21 cellular contexts compared by ENCODE assay signal in the genomic region with DNA sequence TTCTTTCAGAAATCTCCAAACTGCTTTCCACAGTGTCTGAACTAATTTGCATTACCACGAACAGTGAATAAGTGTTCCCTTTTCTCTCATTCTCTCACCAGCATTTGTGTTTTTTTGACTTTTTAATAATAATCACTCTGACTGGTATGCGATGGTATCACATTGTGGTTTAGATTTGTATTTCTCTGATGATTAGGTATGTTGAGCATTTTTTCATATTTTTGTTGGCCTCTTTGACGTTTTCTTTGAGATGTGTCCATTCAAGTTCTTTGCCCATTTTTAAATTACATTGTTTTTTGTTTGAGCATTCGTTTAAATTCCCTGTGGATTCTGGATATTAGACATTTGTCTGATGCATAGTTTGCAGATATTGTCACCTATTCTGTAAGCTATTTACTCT.
DNase-seq lines count a peak whose midpoint lies in the region; ATAC-seq, FAIRE-seq and TF ChIP-seq lines count a peak whose summit lies in the region.
"Had no signal": no experiment of that assay in that cellular context is flagged by ENCODE, and none has a peak within 500 bp of the region (broad histone marks: within the 10 kb centered on the region; RNA-seq: fewer than 3 reads in every experiment).

No MANE protein-coding gene starts in this region.

- H3K9me2 ChIP-seq in Karpas-422 (replicated peaks; ENCODE audit: insufficient read depth, low read length), result no peaks in the 10 kb centered on the region

- H3K79me2 ChIP-seq in Karpas-422 (ENCODE audit: low read length), result no peaks in the 10 kb centered on the region

- TF ChIP-seq POLR2A in GM12892 (IDR thresholded peaks at IDR 0.05; ENCODE audit: low read depth, low read length), result no peak

- ATAC-seq in HG02852 (IDR thresholded peaks at IDR 0.05; ENCODE audit: unreplicated experiment), result no peak
- ATAC-seq: CD8-positive, alpha-beta T cell had no signal

- TF ChIP-seq CTCF in choroid plexus epithelial cell (conservative IDR thresholded peaks at IDR 0.05; ENCODE audit: low read depth, low read length), result no peak

- no peak overlapping the region for H2AFZ ChIP-seq in Karpas-422 (ENCODE audit: low read length)
- H2AFZ ChIP-seq: GM23248 had no signal

- no peak overlapping the region for H3K4me2 ChIP-seq in Karpas-422 (ENCODE audit: low read depth, low read length, poor library complexity, severe bottlenecking)
- H3K4me2 ChIP-seq: BLaER1 had no signal

- no peak overlapping the region for H3K27ac ChIP-seq in Karpas-422 (ENCODE audit: low read length)
- H3K27ac ChIP-seq: 22Rv1, BLaER1, C4-2B, GM23248 had no signal

- peaks cover 11% of the 10 kb centered on the region; the same call in 1 of the 2 replicates for H3K9me3 ChIP-seq in Karpas-422 (ENCODE audit: low read length)
- H3K9me3 ChIP-seq: BLaER1 had no signal

- peak; percentile 54 for FAIRE-seq in GM12892 (lab: Jason Lieb, UNC)
- FAIRE-seq: A204.1, G401.6, GM19239, H1 had no signal

- no peak for DNase-seq in GM12892 (ENCODE audit: insufficient read length)
- peak; percentile 71 for DNase-seq in astrocyte of the hippocampus (ENCODE audit: low read depth, low spot score)
- peak; percentile 58 for DNase-seq in choroid plexus epithelial cell (ENCODE audit: low read depth)
- no peak for DNase-seq in activated gamma-delta T cell treated with Interleukin-2 at 50 U/mL for 16 hours
- DNase-seq in Karpas-422, result no peak
- DNase-seq: Caco-2; CD4-positive, CD25-positive, alpha-beta regulatory T cell; CD8-positive, alpha-beta T cell; DMS153; DND-41; GM23248; H7; HCEC 1CT had no signal

- H4K20me1 ChIP-seq in Karpas-422 (ENCODE audit: insufficient read depth, low read depth, low read length), result no peaks in the 10 kb centered on the region
- H4K20me1 ChIP-seq: BLaER1 had no signal

- no peak overlapping the region for H3K9ac ChIP-seq in Karpas-422 (ENCODE audit: low read length)
- H3K9ac ChIP-seq: BLaER1, GM23248 had no signal

- H3K4me3 ChIP-seq in choroid plexus epithelial cell (ENCODE audit: low read depth, low read length), result no peak overlapping the region
- H3K4me3 ChIP-seq in Karpas-422 (ENCODE audit: low read length), result no peak overlapping the region
- H3K4me3 ChIP-seq: BLaER1, GM23248 had no signal

- no peaks in the 10 kb centered on the region for H3K36me3 ChIP-seq in Karpas-422 (ENCODE audit: insufficient read depth, low read length)
- H3K36me3 ChIP-seq: BLaER1 had no signal

- H3K27me3 ChIP-seq in Karpas-422 (ENCODE audit: low read length), result no peaks in the 10 kb centered on the region
- H3K27me3 ChIP-seq: BLaER1 had no signal

- H3K4me1 ChIP-seq in Karpas-422 (ENCODE audit: low read length), result no peaks in the 10 kb centered on the region
- H3K4me1 ChIP-seq: BLaER1, Caco-2 had no signal

Comparison
In these comparisons a context has a peak if more than half of its experiments do, and no peak if none do; other contexts are left out.
1. DNase-seq: peak in astrocyte of the hippocampus (single experiment) and choroid plexus epithelial cell (single experiment); none in GM12892 (single experiment), activated gamma-delta T cell treated with Interleukin-2 at 50 U/mL for 16 hours (single experiment) and Karpas-422 (single experiment).